1 cellular context compared by ENCODE assay signal in the genomic region with DNA sequence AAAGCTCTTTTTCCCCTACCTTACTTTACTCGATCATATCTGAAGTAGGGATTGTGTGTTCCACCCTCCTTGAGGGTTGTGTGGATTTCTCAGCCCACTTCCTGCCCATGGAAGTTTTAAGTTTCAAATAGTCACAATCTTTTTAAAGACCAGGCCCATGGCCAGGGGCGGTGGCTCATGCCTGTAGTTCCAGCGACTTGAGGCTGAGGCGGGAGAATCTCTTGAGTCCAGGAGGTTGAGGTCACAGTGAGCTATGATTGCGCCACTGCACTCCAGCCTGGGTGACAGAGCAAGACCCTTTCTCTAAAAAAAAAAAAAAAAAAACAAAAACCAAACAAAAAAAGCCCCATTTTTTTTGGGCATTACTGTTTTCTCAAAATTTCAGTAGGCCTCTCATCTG.
TF ChIP-seq lines count a peak whose summit lies in the region.

No MANE protein-coding gene starts in this region.

TF ChIP-seq in IMR-90, 13 proteins besides CTCF, POLR2A, EP300 and RAD21 (continued from another document):
- TF ChIP-seq, protein P1, sequence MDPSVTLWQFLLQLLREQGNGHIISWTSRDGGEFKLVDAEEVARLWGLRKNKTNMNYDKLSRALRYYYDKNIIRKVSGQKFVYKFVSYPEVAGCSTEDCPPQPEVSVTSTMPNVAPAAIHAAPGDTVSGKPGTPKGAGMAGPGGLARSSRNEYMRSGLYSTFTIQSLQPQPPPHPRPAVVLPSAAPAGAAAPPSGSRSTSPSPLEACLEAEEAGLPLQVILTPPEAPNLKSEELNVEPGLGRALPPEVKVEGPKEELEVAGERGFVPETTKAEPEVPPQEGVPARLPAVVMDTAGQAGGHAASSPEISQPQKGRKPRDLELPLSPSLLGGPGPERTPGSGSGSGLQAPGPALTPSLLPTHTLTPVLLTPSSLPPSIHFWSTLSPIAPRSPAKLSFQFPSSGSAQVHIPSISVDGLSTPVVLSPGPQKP (IDR thresholded peaks at IDR 0.05; ENCODE audit: borderline replicate concordance, low read depth, low read length), result no peak
- TF ChIP-seq RFX5 (IDR thresholded peaks at IDR 0.05; ENCODE audit: low read depth, low read length), result no peak
- no peak for TF ChIP-seq MXI1 (IDR thresholded peaks at IDR 0.05; ENCODE audit: borderline replicate concordance, low read depth, low read length)
- no peak for TF ChIP-seq SMC3 (IDR thresholded peaks at IDR 0.05; ENCODE audit: low read depth, low read length)
- TF ChIP-seq MAFK (IDR thresholded peaks at IDR 0.05; ENCODE audit: low read depth, low read length), result no peak
- no peak for TF ChIP-seq CEBPB (IDR thresholded peaks at IDR 0.05; ENCODE audit: low read depth, low read length)
- TF ChIP-seq RCOR1 (IDR thresholded peaks at IDR 0.05; ENCODE audit: insufficient replicate concordance, low read length), result no peak
- no peak for TF ChIP-seq FOS (IDR thresholded peaks at IDR 0.05; ENCODE audit: low read depth, low read length)
- TF ChIP-seq, protein P2, sequence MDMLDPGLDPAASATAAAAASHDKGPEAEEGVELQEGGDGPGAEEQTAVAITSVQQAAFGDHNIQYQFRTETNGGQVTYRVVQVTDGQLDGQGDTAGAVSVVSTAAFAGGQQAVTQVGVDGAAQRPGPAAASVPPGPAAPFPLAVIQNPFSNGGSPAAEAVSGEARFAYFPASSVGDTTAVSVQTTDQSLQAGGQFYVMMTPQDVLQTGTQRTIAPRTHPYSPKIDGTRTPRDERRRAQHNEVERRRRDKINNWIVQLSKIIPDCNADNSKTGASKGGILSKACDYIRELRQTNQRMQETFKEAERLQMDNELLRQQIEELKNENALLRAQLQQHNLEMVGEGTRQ (IDR thresholded peaks at IDR 0.05; ENCODE audit: low read depth, low read length), result no peak
- no peak for TF ChIP-seq BHLHE40 (IDR thresholded peaks at IDR 0.05; ENCODE audit: low read depth, low read length)
- TF ChIP-seq MAZ (IDR thresholded peaks at IDR 0.05; ENCODE audit: borderline replicate concordance, low read depth, low read length), result no peak
